Comparison of ENCODE assay signal across 28 cellular contexts in genomic region chr1:231265379-231265778, GRCh38.
"Had no signal": no experiment of that assay in that cellular context is flagged by ENCODE, and none has a peak within 500 bp of the region (broad histone marks: within the 10 kb centered on the region; RNA-seq: fewer than 3 reads in every experiment).

No MANE protein-coding gene starts in this region.

- H3K79me2 ChIP-seq: parathyroid adenoma had no signal

- H3K27ac ChIP-seq: lower lobe of right lung, neural progenitor cell, neutrophil, parathyroid adenoma, right atrium auricular region, skin epidermis, stomach, testis, tibial artery, upper lobe of right lung had no signal

- H3K4me3 Mint-ChIP-seq: mesothelial cell of epicardium; naive B cell; natural killer cell; nephron progenitor cell; neural progenitor cell; stimulated activated naive B cell treated with anti-CD40 and anti-IgM and Interleukin-4, amounts not matched to agents 10 μg/mL and 1 μg/mL and 100 μg/mL, for 72 hours had no signal

- H3K4me3 ChIP-seq: lower lobe of right lung, neural progenitor cell, right atrium auricular region, skin epidermis, stomach, testis, tibial artery, upper lobe of right lung had no signal

- H3K4me1 ChIP-seq: lower lobe of right lung, neural progenitor cell, parathyroid adenoma, right atrium auricular region, stomach, testis, tibial artery, upper lobe of right lung had no signal

- H3K9me3 Mint-ChIP-seq: mesothelial cell of epicardium, naive B cell, natural killer cell, nephron progenitor cell, neural progenitor cell had no signal

- H3K9ac ChIP-seq: neural progenitor cell, parathyroid adenoma had no signal

- DNase-seq: hippocampal formation; kidney glomerular epithelial cell; left cardiac atrium; lower lobe of right lung; mammary epithelial cell; naive B cell; natural killer cell; nephron progenitor cell; occipital lobe; stimulated activated CD4-positive, alpha-beta T cell treated with anti-CD3 and anti-CD28 coated beads, Interleukin-12 subunit alpha, Interleukin-12 subunit beta, amount 100 ng/mL, for 4 hours; stimulated activated CD4-positive, alpha-beta T cell treated with anti-CD3 and anti-CD28 coated beads, Interleukin-15, amount 100 ng/mL, for 24 hours; stimulated activated CD4-positive, alpha-beta T cell treated with anti-CD3 and anti-CD28 coated beads, Interleukin-2, amount 100 ng/mL, for 24 hours; stimulated activated CD4-positive, alpha-beta T cell treated with anti-CD3 and anti-CD28 coated beads, Interleukin-4, amount 100 ng/mL, for 1 hour; stimulated activated naive B cell treated with anti-CD40 and anti-IgM and Interleukin-4, amounts not matched to agents 10 μg/mL and 1 μg/mL and 100 μg/mL, for 72 hours; stimulated activated naive CD8-positive, alpha-beta T cell treated with anti-CD3 and anti-CD28 coated beads, Interleukin-15, Interleukin-2, amounts not matched to agents 100 U/mL and 50 U/mL, for 24 hours; stomach; testis; tibial artery; upper lobe of right lung had no signal

- H3K27ac Mint-ChIP-seq: mesothelial cell of epicardium; nephron progenitor cell; neural progenitor cell; progenitor cell of endocrine pancreas; stimulated activated naive B cell treated with anti-CD40 and anti-IgM and Interleukin-4, amounts not matched to agents 10 μg/mL and 1 μg/mL and 100 μg/mL, for 72 hours had no signal

- H3K4me1 Mint-ChIP-seq: mesothelial cell of epicardium; natural killer cell; nephron progenitor cell; neural progenitor cell; stimulated activated naive B cell treated with anti-CD40 and anti-IgM and Interleukin-4, amounts not matched to agents 10 μg/mL and 1 μg/mL and 100 μg/mL, for 72 hours had no signal

- H2AFZ ChIP-seq: neural progenitor cell, parathyroid adenoma had no signal

- H3K27me3 Mint-ChIP-seq: naive B cell; progenitor cell of endocrine pancreas; stimulated activated naive B cell treated with anti-CD40 and anti-IgM and Interleukin-4, amounts not matched to agents 10 μg/mL and 1 μg/mL and 100 μg/mL, for 72 hours had no signal

- H3K4me2 ChIP-seq: neural progenitor cell had no signal

- ATAC-seq: left cardiac atrium; left lobe of liver; natural killer cell; sciatic nerve; stimulated activated naive B cell treated with anti-CD40 and anti-IgM and Interleukin-4, amounts not matched to agents 10 μg/mL and 1 μg/mL and 100 μg/mL, for 72 hours; stimulated activated naive CD8-positive, alpha-beta T cell treated with anti-CD3 and anti-CD28 coated beads, Interleukin-15, Interleukin-2, amounts not matched to agents 100 U/mL and 50 U/mL, for 24 hours had no signal

- H3K9me3 ChIP-seq: lower lobe of right lung, neutrophil, right atrium auricular region, stomach, testis, tibial artery, upper lobe of right lung had no signal

- H3K27me3 ChIP-seq: neural progenitor cell, neutrophil, right atrium auricular region, stomach, testis, tibial artery, upper lobe of right lung had no signal
